Comparison of ENCODE assay signal across 1 cellular context in genomic region chr5:55502759-55503158, GRCh38.
A peak's percentile ranks its signal among the peaks of the same experiment; 100 is the strongest.
TF ChIP-seq lines count a peak whose summit lies in the region.

No MANE protein-coding gene starts in this region.

TF ChIP-seq in HEK293, 187 proteins besides CTCF, POLR2A, EP300 and RAD21 (continued from another document):
- TF ChIP-seq ZBTB11 (tag by site-specific recombination; conservative IDR thresholded peaks at IDR 0.05; ENCODE audit: low read depth), result peak; percentile 45
- TF ChIP-seq GLI4 (tag by site-specific recombination; IDR thresholded peaks at IDR 0.05), result no peak
- TF ChIP-seq ZNF561 (tag by site-specific recombination; IDR thresholded peaks at IDR 0.05; ENCODE audit: borderline replicate concordance), result no peak
- no peak for TF ChIP-seq ZNF302 (tag by site-specific recombination; IDR thresholded peaks at IDR 0.05; ENCODE audit: low read depth)
- TF ChIP-seq ZNF223 (tag by site-specific recombination; IDR thresholded peaks at IDR 0.05), result no peak
- peak; percentile 61 for TF ChIP-seq SP7 (tag by site-specific recombination; IDR thresholded peaks at IDR 0.05)
- no peak for TF ChIP-seq ZNF112 (tag by site-specific recombination; IDR thresholded peaks at IDR 0.05)
- no peak for TF ChIP-seq OVOL3 (tag by site-specific recombination; IDR thresholded peaks at IDR 0.05)
TF ChIP-seq in HEK293: peak in this region for 2.
